ENCODE assay signal across 8 cellular contexts in the genomic region with DNA sequence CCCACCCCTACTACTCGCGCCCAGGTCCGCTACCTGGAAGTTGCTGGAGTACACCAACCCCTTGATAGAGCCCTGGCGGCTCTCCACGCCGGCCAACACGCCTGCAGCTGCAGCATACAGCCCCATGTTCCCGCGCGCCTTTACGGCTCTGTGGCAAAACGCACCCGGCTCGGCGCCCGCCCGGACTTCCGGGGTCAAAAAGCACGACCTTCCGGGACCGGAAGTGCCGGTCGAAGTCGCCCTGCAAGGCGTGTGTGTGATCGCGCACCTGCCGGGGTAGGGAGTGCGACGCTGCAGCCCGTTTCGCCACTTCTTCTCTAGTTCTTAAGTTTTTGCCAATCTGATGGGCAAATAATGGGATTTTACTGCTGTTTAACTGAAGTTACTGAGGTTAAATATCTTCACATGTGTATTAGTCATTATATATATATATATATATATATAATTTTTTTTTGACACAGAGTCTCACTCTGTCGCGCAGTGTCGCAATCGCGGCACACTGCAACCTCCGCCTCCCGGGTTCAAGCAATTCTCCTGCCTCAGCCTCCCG. TPM values are rescaled to one million over a fixed set of nuclear protein-coding genes. Genes with fewer than 3 reads are reported as not detected.
DNase-seq lines count a peak whose midpoint lies in the region; ATAC-seq and TF ChIP-seq lines count a peak whose summit lies in the region.

TSS of gene NSUN5 (minus strand) at position 162 of the 550 bp plus-strand sequence. CDS start at position 126, 36 bp downstream.

- H3K4me3 Mint-ChIP-seq in T-helper 17 cell = peak within 1 kb of the TSS; percentile 99

- no peaks in the 10 kb centered on the region for H3K9me3 ChIP-seq in T-helper 17 cell (ENCODE audit: control insufficient read depth, low read length, poor library complexity, severe bottlenecking)

- peak; percentile 91 for ATAC-seq in HG02678 (IDR thresholded peaks at IDR 0.05; ENCODE audit: unreplicated experiment)
- ATAC-seq in T-helper 17 cell = peak; percentile 98

- no peaks in the 10 kb centered on the region for H3K27me3 Mint-ChIP-seq in T-helper 17 cell

- DNase-seq in NCI-H1417 (lab: John Stamatoyannopoulos, UW) (peak; percentile 89 to 95 (median 92)), T-helper 17 cell (peak; percentile 73 to 82 (median 76)), anterior cingulate cortex (lab: John Stamatoyannopoulos, UW) (peak in 57 of 58 donors; percentile 6 to 85 (median 67)), hippocampal formation (lab: John Stamatoyannopoulos, UW) (peak; percentile 12 to 70), retinal pigment epithelial cell (ENCODE audit: low read depth) (peak; percentile 15), cerebellar nuclear complex (lab: John Stamatoyannopoulos, UW) (no peak)

- peaks cover 8% of the 10 kb centered on the region for H3K36me3 Mint-ChIP-seq in T-helper 17 cell (ENCODE audit: low read depth)

- peaks cover 22% of the 10 kb centered on the region for H3K4me1 Mint-ChIP-seq in T-helper 17 cell

- peak within 1 kb of the TSS; percentile 86 for H3K27ac Mint-ChIP-seq in T-helper 17 cell

- TF ChIP-seq CTCF in GM12875 (IDR thresholded peaks at IDR 0.05; ENCODE audit: borderline replicate concordance, insufficient read depth, low read depth, low read length) (no peak), retinal pigment epithelial cell (conservative IDR thresholded peaks at IDR 0.05; ENCODE audit: low read depth, low read length) (no peak)

- peak within 1 kb of the TSS; percentile 78 for H3K4me3 ChIP-seq in GM12875 (ENCODE audit: low read depth, low read length)
- H3K4me3 ChIP-seq in retinal pigment epithelial cell (ENCODE audit: low read length) = peak within 1 kb of the TSS; percentile 67

RNA-seq across cellular contexts. Expression of gene NSUN5, which starts in this region (rescaled TPM):
- total RNA-seq in T-helper 17 cell = 10 to 100 TPM; 31.4 to 33.3 TPM

Comparison
In these comparisons a context has a peak if more than half of its experiments do, and no peak if none do; other contexts are left out.
1. DNase-seq: peak in NCI-H1417 (3 of 3), T-helper 17 cell (3 of 3), anterior cingulate cortex (57 of 58), hippocampal formation (2 of 2) and retinal pigment epithelial cell (single experiment); none in cerebellar nuclear complex (0 of 2).